21 cellular contexts compared by ENCODE assay signal in genomic region chr10:2951235-2951835, GRCh38.
DNase-seq lines count a peak whose midpoint lies in the region; ATAC-seq and TF ChIP-seq lines count a peak whose summit lies in the region.
"Had no signal": no experiment of that assay in that cellular context is flagged by ENCODE, and none has a peak within 500 bp of the region (broad histone marks: within the 10 kb centered on the region; RNA-seq: fewer than 3 reads in every experiment).

No MANE protein-coding gene starts in this region.

- POLR2A ChIA-PET in activated CD4-positive, alpha-beta memory T cell treated with anti-CD3 and anti-CD28 coated beads for 36 hours (lab: Charles Lee): interaction anchor here (1.1 kb wide), 1 partner anchor 144 kb away, joined by 4 read pairs; no protein-coding TSS in a partner anchor
- POLR2A ChIA-PET in activated CD4-positive, alpha-beta memory T cell treated with anti-CD3 and anti-CD28 coated beads, Interleukin-2, amount 10 ng/mL, durations not matched to agents 7 days and 5 days (lab: Charles Lee): interaction anchor here (0.8 kb wide), 1 partner anchor 221 kb away, joined by 3 read pairs; the partner anchor contains the start of gene PITRM1
- POLR2A ChIA-PET in A673 (lab: Charles Lee; ENCODE audit: low non-redundant PET): no interaction called here

- CTCF ChIA-PET in activated CD4-positive, alpha-beta memory T cell treated with anti-CD3 and anti-CD28 coated beads for 36 hours (lab: Charles Lee): interaction anchor here (0.6 to 1.7 kb wide), 3 partner anchors 22 to 27 kb away, joined by 3 to 8 read pairs (median 3); no protein-coding TSS in a partner anchor
- CTCF ChIA-PET in activated CD4-positive, alpha-beta memory T cell treated with anti-CD3 and anti-CD28 coated beads, Interleukin-2, amount 10 ng/mL, durations not matched to agents 7 days and 5 days (lab: Charles Lee): no interaction called here
- CTCF ChIA-PET in A673 (lab: Charles Lee): interaction anchor here (0.6 kb wide), 1 partner anchor 21 kb away, joined by 3 read pairs; no protein-coding TSS in a partner anchor

- peak overlapping the region; percentile 49 for H3K27ac Mint-ChIP-seq in activated CD4-positive, alpha-beta memory T cell treated with anti-CD3 and anti-CD28 coated beads for 36 hours
- H3K27ac Mint-ChIP-seq in activated CD4-positive, alpha-beta memory T cell treated with anti-CD3 and anti-CD28 coated beads, Interleukin-2, amount 10 ng/mL, durations not matched to agents 7 days and 5 days: no peak overlapping the region
- H3K27ac Mint-ChIP-seq in stimulated activated naive B cell treated with anti-CD40 and anti-IgM and Interleukin-4, amounts not matched to agents 10 μg/mL and 1 μg/mL and 100 μg/mL, for 72 hours: peak overlapping the region; percentile 97
- H3K27ac Mint-ChIP-seq: CD4-positive, alpha-beta T cell had no signal

- H3K79me2 ChIP-seq in OCI-LY3 (ENCODE audit: low read length): no peaks in the 10 kb centered on the region

- peak overlapping the region; percentile 46 for H3K9ac ChIP-seq in OCI-LY3 (ENCODE audit: low read length)

- no peak for TF ChIP-seq CTCF in OCI-LY3 (IDR thresholded peaks at IDR 0.05; ENCODE audit: low read depth, low read length)
- no peak for TF ChIP-seq CTCF in A673 (conservative IDR thresholded peaks at IDR 0.05; ENCODE audit: low read depth, low read length)
- TF ChIP-seq CTCF in spleen (IDR thresholded peaks at IDR 0.05 in 8 of 11, conservative IDR thresholded peaks at IDR 0.05 in 3 of 11): no peak

- H3K27ac ChIP-seq in OCI-LY3 (ENCODE audit: low read length): peak overlapping the region; percentile 99
- H3K27ac ChIP-seq in substantia nigra (ENCODE audit: low read depth, low read length, poor library complexity, severe bottlenecking): no peak overlapping the region
- no peak overlapping the region for H3K27ac ChIP-seq in A673 (ENCODE audit: low read depth, low read length, poor library complexity, severe bottlenecking)
- H3K27ac ChIP-seq in spleen: no peak overlapping the region

- no peak for TF ChIP-seq POLR2A in spleen (IDR thresholded peaks at IDR 0.05)

- H4K20me1 ChIP-seq in OCI-LY3 (ENCODE audit: insufficient read depth, low read length): no peaks in the 10 kb centered on the region

- peaks cover 47% of the 10 kb centered on the region for H3K4me1 Mint-ChIP-seq in activated CD4-positive, alpha-beta memory T cell treated with anti-CD3 and anti-CD28 coated beads for 36 hours (ENCODE audit: low read depth)
- H3K4me1 Mint-ChIP-seq in activated CD4-positive, alpha-beta memory T cell treated with anti-CD3 and anti-CD28 coated beads, Interleukin-2, amount 10 ng/mL, durations not matched to agents 7 days and 5 days: peaks cover 39% of the 10 kb centered on the region
- peaks cover 28 to 45% of the 10 kb centered on the region in 2 donors for H3K4me1 Mint-ChIP-seq in stimulated activated naive B cell treated with anti-CD40 and anti-IgM and Interleukin-4, amounts not matched to agents 10 μg/mL and 1 μg/mL and 100 μg/mL, for 72 hours

- ATAC-seq in HG02678 (IDR thresholded peaks at IDR 0.05; ENCODE audit: unreplicated experiment): peak; percentile 33
- ATAC-seq in stimulated activated naive B cell treated with anti-CD40 and anti-IgM and Interleukin-4, amounts not matched to agents 10 μg/mL and 1 μg/mL and 100 μg/mL, for 72 hours (replicated peaks): peak; percentile 63 to 66
- ATAC-seq: Panc1, Right ventricle myocardium inferior, SK-N-SH treated with all-trans-retinoic acid at 6 μM for 48 hours had no signal

- intact Hi-C loops in activated CD4-positive, alpha-beta memory T cell treated with anti-CD3 and anti-CD28 coated beads for 36 hours (cut with micrococcal nuclease): loop anchor here (2.0 kb wide), 1 partner anchor 221 kb away; the partner anchor contains the start of gene PITRM1
- intact Hi-C loops in A673 (cut with micrococcal nuclease; ENCODE audit: unreplicated experiment): no loop called here
- intact Hi-C loops in spleen (cut with DNase I; ENCODE audit: low total_unique reads): no loop called here

- WGBS in spleen, 5 donors: 58 to 77% (median 67%) methylated on average over 9 to 10 of the region's 10 CpGs

- BruUV-seq in A673 (replicated peaks; lab: Mats Ljungman, UMichigan): no TSS peak

- H3K4me3 ChIP-seq in OCI-LY3 (ENCODE audit: low read length) (peak overlapping the region; percentile 67), A673 (ENCODE audit: low read depth, low read length, poor library complexity, severe bottlenecking) (no peak overlapping the region), spleen (no peak overlapping the region)
- H3K4me3 ChIP-seq: HAP-1, MG63 had no signal

- peaks cover 15% of the 10 kb centered on the region for H3K9me3 Mint-ChIP-seq in activated CD4-positive, alpha-beta memory T cell treated with anti-CD3 and anti-CD28 coated beads for 36 hours
- peaks cover 3% of the 10 kb centered on the region for H3K9me3 Mint-ChIP-seq in activated CD4-positive, alpha-beta memory T cell treated with anti-CD3 and anti-CD28 coated beads, Interleukin-2, amount 10 ng/mL, durations not matched to agents 7 days and 5 days
- H3K9me3 Mint-ChIP-seq in stimulated activated naive B cell treated with anti-CD40 and anti-IgM and Interleukin-4, amounts not matched to agents 10 μg/mL and 1 μg/mL and 100 μg/mL, for 72 hours: peaks cover 18 to 30% of the 10 kb centered on the region in 2 donors
- H3K9me3 Mint-ChIP-seq: CD4-positive, alpha-beta T cell had no signal

- H3K4me1 ChIP-seq in OCI-LY3 (ENCODE audit: low read length) (peaks cover 48% of the 10 kb centered on the region), A673 (ENCODE audit: insufficient read depth, low read length, poor library complexity, severe bottlenecking) (no peaks in the 10 kb centered on the region), spleen (no peaks in the 10 kb centered on the region)
- H3K4me1 ChIP-seq: HAP-1 had no signal

- H3K4me3 Mint-ChIP-seq in activated CD4-positive, alpha-beta memory T cell treated with anti-CD3 and anti-CD28 coated beads for 36 hours: no peak overlapping the region
- H3K4me3 Mint-ChIP-seq in activated CD4-positive, alpha-beta memory T cell treated with anti-CD3 and anti-CD28 coated beads, Interleukin-2, amount 10 ng/mL, durations not matched to agents 7 days and 5 days: no peak overlapping the region
- H3K4me3 Mint-ChIP-seq in stimulated activated naive B cell treated with anti-CD40 and anti-IgM and Interleukin-4, amounts not matched to agents 10 μg/mL and 1 μg/mL and 100 μg/mL, for 72 hours: peak overlapping the region in 1 of 2 donors; percentile 37
- H3K4me3 Mint-ChIP-seq: CD4-positive, alpha-beta T cell had no signal

- H3K36me3 Mint-ChIP-seq in activated CD4-positive, alpha-beta memory T cell treated with anti-CD3 and anti-CD28 coated beads for 36 hours: peaks cover under 1% of the 10 kb centered on the region
- no peaks in the 10 kb centered on the region for H3K36me3 Mint-ChIP-seq in activated CD4-positive, alpha-beta memory T cell treated with anti-CD3 and anti-CD28 coated beads, Interleukin-2, amount 10 ng/mL, durations not matched to agents 7 days and 5 days (ENCODE audit: low read depth)
- H3K36me3 Mint-ChIP-seq in stimulated activated naive B cell treated with anti-CD40 and anti-IgM and Interleukin-4, amounts not matched to agents 10 μg/mL and 1 μg/mL and 100 μg/mL, for 72 hours: peaks cover 9 to 38% of the 10 kb centered on the region in 2 donors

- H3K4me2 ChIP-seq in OCI-LY3 (ENCODE audit: low read length): peak overlapping the region; percentile 77

- peaks cover 3% of the 10 kb centered on the region; the same call in 1 of the 2 replicates for H3K9me3 ChIP-seq in OCI-LY3 (ENCODE audit: insufficient read depth, low read length)
- H3K9me3 ChIP-seq in A673 (ENCODE audit: low read depth, low read length, poor library complexity, severe bottlenecking): no peaks in the 10 kb centered on the region
- peaks cover 0 to 6% (median 3%) of the 10 kb centered on the region in 8 donors for H3K9me3 ChIP-seq in spleen
- H3K9me3 ChIP-seq: HAP-1, MG63 had no signal

- H3K36me3 ChIP-seq in OCI-LY3 (replicated peaks; ENCODE audit: low read depth, low read length) (no peaks in the 10 kb centered on the region), A673 (ENCODE audit: insufficient read depth, low read length, poor library complexity, severe bottlenecking) (no peaks in the 10 kb centered on the region), spleen (no peaks in the 10 kb centered on the region)
- H3K36me3 ChIP-seq: HAP-1, MG63 had no signal

- peaks cover 41% of the 10 kb centered on the region for H3K27me3 Mint-ChIP-seq in activated CD4-positive, alpha-beta memory T cell treated with anti-CD3 and anti-CD28 coated beads for 36 hours
- H3K27me3 Mint-ChIP-seq in activated CD4-positive, alpha-beta memory T cell treated with anti-CD3 and anti-CD28 coated beads, Interleukin-2, amount 10 ng/mL, durations not matched to agents 7 days and 5 days: peaks cover 38% of the 10 kb centered on the region
- peaks cover 26 to 27% of the 10 kb centered on the region in 2 donors for H3K27me3 Mint-ChIP-seq in stimulated activated naive B cell treated with anti-CD40 and anti-IgM and Interleukin-4, amounts not matched to agents 10 μg/mL and 1 μg/mL and 100 μg/mL, for 72 hours

- H2AFZ ChIP-seq in OCI-LY3 (ENCODE audit: low read depth, low read length): peak overlapping the region; percentile 8; the same call in 1 of the 2 replicates

- DNase-seq in activated CD4-positive, alpha-beta memory T cell treated with anti-CD3 and anti-CD28 coated beads for 36 hours: peak; percentile 47
- no peak for DNase-seq in activated CD4-positive, alpha-beta memory T cell treated with anti-CD3 and anti-CD28 coated beads, Interleukin-2, amount 10 ng/mL, durations not matched to agents 7 days and 5 days
- DNase-seq in stimulated activated naive B cell treated with anti-CD40 and anti-IgM and Interleukin-4, amounts not matched to agents 10 μg/mL and 1 μg/mL and 100 μg/mL, for 72 hours: peak; percentile 34
- DNase-seq in substantia nigra (lab: John Stamatoyannopoulos, UW): no peak
- DNase-seq in A673 (ENCODE audit: low spot score): no peak
- DNase-seq in spleen: no peak
- DNase-seq: 8988T; Calu3; CD4-positive, alpha-beta T cell; KG1; MG63; NCI-H1092 treated with DMSO at 0.1 percent for 48 hours; NCI-H1694 treated with DMSO at 0.1 percent for 48 hours; NCI-H446 treated with DMSO at 0.1 percent for 48 hours; NCI-H774 had no signal

- H3K27me3 ChIP-seq in OCI-LY3 (ENCODE audit: low read depth, low read length) (no peaks in the 10 kb centered on the region), A673 (replicated peaks; ENCODE audit: insufficient read depth, low read depth, low read length, poor library complexity) (no peaks in the 10 kb centered on the region), spleen (replicated peaks in 1 of 7) (peaks cover 0 to 32% (median 3%) of the 10 kb centered on the region in 7 donors)

Comparison
In these comparisons a context has a peak if more than half of its experiments do, and no peak if none do; other contexts are left out.
1. DNase-seq: peak in activated CD4-positive, alpha-beta memory T cell treated with anti-CD3 and anti-CD28 coated beads for 36 hours (single experiment) and stimulated activated naive B cell treated with anti-CD40 and anti-IgM and Interleukin-4, amounts not matched to agents 10 μg/mL and 1 μg/mL and 100 μg/mL, for 72 hours (single experiment); none in activated CD4-positive, alpha-beta memory T cell treated with anti-CD3 and anti-CD28 coated beads, Interleukin-2, amount 10 ng/mL, durations not matched to agents 7 days and 5 days (single experiment), substantia nigra (0 of 49), A673 (single experiment) and spleen (single experiment).